ENCODE assay signal across 13 cellular contexts in genomic region chr12:12182926-12183325, GRCh38.
DNase-seq lines count a peak whose midpoint lies in the region; ATAC-seq, FAIRE-seq and TF ChIP-seq lines count a peak whose summit lies in the region.
"Had no signal": no experiment of that assay in that cellular context is flagged by ENCODE, and none has a peak within 500 bp of the region (broad histone marks: within the 10 kb centered on the region; RNA-seq: fewer than 3 reads in every experiment).

No MANE protein-coding gene starts in this region.

- no peak overlapping the region for H3K4me3 Mint-ChIP-seq in CD14-positive monocyte
- H3K4me3 Mint-ChIP-seq: activated naive CD4-positive, alpha-beta T cell treated with anti-CD3 and anti-CD28 coated beads, Interleukin-2, amount 50 U/mL, for 24 hours; naive B cell had no signal

- no peak for ATAC-seq in left lung
- ATAC-seq: foreskin keratinocyte had no signal

- FAIRE-seq in kidney (lab: Jason Lieb, UNC), result no peak

- H3K9ac ChIP-seq in SK-N-MC (ENCODE audit: insufficient read length) (no peak overlapping the region), skeletal muscle tissue (ENCODE audit: low read depth in 1 of 3, low read length in 3 of 3) (no peak overlapping the region), kidney (ENCODE audit: low read length in 2 of 2) (no peak overlapping the region)

- no peaks in the 10 kb centered on the region for H3K36me3 Mint-ChIP-seq in CD14-positive monocyte
- H3K36me3 Mint-ChIP-seq: naive B cell had no signal

- DNase-seq in SK-N-MC (ENCODE audit: low read depth, low spot score) (no peak), fibroblast of villous mesenchyme (ENCODE audit: low read depth) (peak; percentile 56), CD14-positive monocyte (ENCODE audit: low spot score) (no peak), activated T-cell treated with anti-CD3 and anti-CD28 coated beads for 4 hours (no peak), kidney (no peak), left lung (no peak)
- DNase-seq: activated CD4-positive, alpha-beta T cell treated with anti-CD3 and anti-CD28 coated beads for 1 hour; foreskin keratinocyte; Karpas-422; naive B cell had no signal

- POLR2A ChIA-PET in HEK293 (lab: Yijun Ruan, JAX), result no interaction called here

- peak overlapping the region; percentile 38; the same call in 1 of the 2 replicates for H3K27ac ChIP-seq in HEK293 (ENCODE audit: extremely low read depth, low read depth, low read length)
- peak overlapping the region; percentile 99 for H3K27ac ChIP-seq in SK-N-MC
- peak overlapping the region; percentile 13 for H3K27ac ChIP-seq in skeletal muscle tissue (ENCODE audit: low read depth, low read length)
- no peak overlapping the region for H3K27ac ChIP-seq in kidney (ENCODE audit: low read depth in 2 of 2, low read length in 2 of 2)
- H3K27ac ChIP-seq in left lung, result peak overlapping the region in 1 of 2 donors; percentile 30
- H3K27ac ChIP-seq: foreskin keratinocyte had no signal

- H3K9me3 ChIP-seq in HEK293 (ENCODE audit: control insufficient read depth, insufficient read depth, low read depth, low read length) (no peaks in the 10 kb centered on the region), SK-N-MC (ENCODE audit: low read depth, low read length) (no peaks in the 10 kb centered on the region), skeletal muscle tissue (ENCODE audit: control insufficient read depth in 3 of 3, low read length in 3 of 3) (no peaks in the 10 kb centered on the region), kidney (ENCODE audit: control insufficient read depth in 1 of 2, low read length in 2 of 2) (no peaks in the 10 kb centered on the region), left lung (no peaks in the 10 kb centered on the region)

- H3K27me3 ChIP-seq in skeletal muscle tissue (ENCODE audit: control insufficient read depth in 3 of 3, insufficient read depth in 3 of 3, low read length in 3 of 3) (no peaks in the 10 kb centered on the region), left lung (no peaks in the 10 kb centered on the region)
- H3K27me3 ChIP-seq: foreskin keratinocyte had no signal

- H3K27ac Mint-ChIP-seq in CD14-positive monocyte, result no peak overlapping the region
- H3K27ac Mint-ChIP-seq: activated naive CD4-positive, alpha-beta T cell treated with anti-CD3 and anti-CD28 coated beads, Interleukin-2, amount 50 U/mL, for 24 hours; naive B cell had no signal

- peaks cover 0 to 3% (median 2%) of the 10 kb centered on the region in 3 donors for H3K27me3 Mint-ChIP-seq in CD14-positive monocyte (ENCODE audit: low read depth in 3 of 3)
- H3K27me3 Mint-ChIP-seq: activated naive CD4-positive, alpha-beta T cell treated with anti-CD3 and anti-CD28 coated beads, Interleukin-2, amount 50 U/mL, for 24 hours; naive B cell had no signal

- intact Hi-C loops in CD14-positive monocyte (cut with micrococcal nuclease), result no loop called here
- intact Hi-C loops in kidney (cut with DNase I), result no loop called here
- intact Hi-C loops in left lung (cut with DNase I), result no loop called here

- TF ChIP-seq CTCF in HEK293 (tag by site-specific recombination; IDR thresholded peaks at IDR 0.05) (no peak), fibroblast of villous mesenchyme (IDR thresholded peaks at IDR 0.05; ENCODE audit: insufficient read depth, low read depth, low read length) (no peak), CD14-positive monocyte (IDR thresholded peaks at IDR 0.05) (no peak), kidney (IDR thresholded peaks at IDR 0.05; ENCODE audit: borderline replicate concordance, extremely low read depth, insufficient read depth) (no peak), left lung (IDR thresholded peaks at IDR 0.05) (no peak)

- CTCF ChIA-PET in HEK293 (lab: Yijun Ruan, JAX), result interaction anchor here (0.6 to 0.7 kb wide), 3 partner anchors 13 to 188 kb away, joined by 3 to 4 read pairs (median 3); no protein-coding TSS in a partner anchor

- H3K4me3 ChIP-seq in HEK293 (ENCODE audit: low read depth, low read length) (no peak overlapping the region), SK-N-MC (no peak overlapping the region), fibroblast of villous mesenchyme (ENCODE audit: low read depth, low read length) (no peak overlapping the region), skeletal muscle tissue (ENCODE audit: low read length in 3 of 3) (no peak overlapping the region), kidney (ENCODE audit: low read length in 2 of 2) (no peak overlapping the region), left lung (no peak overlapping the region)

- H3K4me1 Mint-ChIP-seq in CD14-positive monocyte, result no peaks in the 10 kb centered on the region
- H3K4me1 Mint-ChIP-seq: activated naive CD4-positive, alpha-beta T cell treated with anti-CD3 and anti-CD28 coated beads, Interleukin-2, amount 50 U/mL, for 24 hours; naive B cell had no signal

- peaks cover 0 to 18% of the 10 kb centered on the region in 2 experiments; a peak in 2 of 3 replicates for H3K36me3 ChIP-seq in HEK293 (ENCODE audit: control insufficient read depth in 2 of 2, insufficient read depth in 1 of 2, low read length in 2 of 2)
- peaks cover 19% of the 10 kb centered on the region for H3K36me3 ChIP-seq in SK-N-MC (ENCODE audit: insufficient read depth, low read length)
- H3K36me3 ChIP-seq in skeletal muscle tissue (ENCODE audit: control insufficient read depth in 3 of 3, insufficient read depth in 3 of 3, low read length in 3 of 3), result peaks cover 0 to 4% (median 2%) of the 10 kb centered on the region in 3 donors
- peaks cover 0 to 2% of the 10 kb centered on the region in 2 donors for H3K36me3 ChIP-seq in kidney (ENCODE audit: control insufficient read depth in 1 of 2, insufficient read depth in 2 of 2, low read length in 2 of 2)
- no peaks in the 10 kb centered on the region for H3K36me3 ChIP-seq in left lung

- H3K9me3 Mint-ChIP-seq in CD14-positive monocyte, result peaks cover 0 to 2% (median 0%) of the 10 kb centered on the region in 7 donors
- H3K9me3 Mint-ChIP-seq: activated naive CD4-positive, alpha-beta T cell treated with anti-CD3 and anti-CD28 coated beads, Interleukin-2, amount 50 U/mL, for 24 hours; naive B cell had no signal

- H3K4me1 ChIP-seq in HEK293 (ENCODE audit: control insufficient read depth, insufficient read depth, low read length) (peaks cover 17% of the 10 kb centered on the region), skeletal muscle tissue (ENCODE audit: control insufficient read depth in 3 of 3, insufficient read depth in 3 of 3, low read length in 3 of 3) (peaks cover 5 to 13% (median 6%) of the 10 kb centered on the region in 3 donors), kidney (ENCODE audit: control insufficient read depth in 1 of 2, insufficient read depth in 1 of 2, low read depth in 1 of 2, low read length in 2 of 2) (peaks cover 0 to 2% of the 10 kb centered on the region in 2 donors), left lung (peaks cover 0 to 10% of the 10 kb centered on the region in 2 donors)

TF ChIP-seq in HEK293, 187 proteins besides CTCF, POLR2A, EP300 and RAD21:
- TF ChIP-seq ZNF16 (tag by site-specific recombination; IDR thresholded peaks at IDR 0.05; ENCODE audit: low read depth) (no peak), SCRT2 (tag by site-specific recombination; IDR thresholded peaks at IDR 0.05) (no peak), ZNF580 (tag by site-specific recombination; IDR thresholded peaks at IDR 0.05) (no peak), KLF10 (tag by site-specific recombination; IDR thresholded peaks at IDR 0.05) (no peak), PRDM2 (tag by site-specific recombination; IDR thresholded peaks at IDR 0.05; ENCODE audit: borderline replicate concordance) (no peak), ZIC2 (tag by site-specific recombination; IDR thresholded peaks at IDR 0.05) (no peak), ZNF324 (tag by site-specific recombination; IDR thresholded peaks at IDR 0.05) (no peak), ZNF785 (tag by site-specific recombination; IDR thresholded peaks at IDR 0.05) (no peak)

Comparison
In these comparisons a context has a peak if more than half of its experiments do, and no peak if none do; other contexts are left out.
1. H3K27ac ChIP-seq: peak in HEK293 (single experiment), SK-N-MC (single experiment) and skeletal muscle tissue (single experiment); none in kidney (0 of 2).